Comparison of ENCODE assay signal across 8 cellular contexts in genomic region chr19:7515471-7516226, GRCh38. TPM values are rescaled to one million over a fixed set of nuclear protein-coding genes. Genes with fewer than 3 reads are reported as not detected.
DNase-seq lines count a peak whose midpoint lies in the region; ATAC-seq, FAIRE-seq and TF ChIP-seq lines count a peak whose summit lies in the region.

ZNF358 (plus strand) TSS chr19:7516103; CDS start chr19:7519243, 3,140 bp downstream.

- DNase-seq in D721Med (ENCODE audit: insufficient read length, low spot score) (peak; percentile 85), SK-N-MC (ENCODE audit: low read depth, low spot score) (no peak), caudate nucleus (lab: John Stamatoyannopoulos, UW) (peak in 59 of 61 donors; percentile 22 to 86 (median 64)), iPS-NIHi11 (ENCODE audit: low spot score) (peak; percentile 98), sciatic nerve (ENCODE audit: low spot score) (peak; percentile 86)
- no peak for DNase-seq in effector CD4-positive, alpha-beta T cell

- peak; percentile 86 for ATAC-seq in sciatic nerve
- no peak for ATAC-seq in GM21528 (IDR thresholded peaks at IDR 0.05; ENCODE audit: low FRiP score, unreplicated experiment)

- H3K36me3 ChIP-seq in HUES64 (ENCODE audit: insufficient read depth, low read length) (0 out of 2 replicates have a peak, but pooled peaks cover 9% of the 10 kb centered on the region), SK-N-MC (ENCODE audit: insufficient read depth, low read length) (no peaks in the 10 kb centered on the region)

- peak within 1 kb of the TSS; percentile 86 for H3K4me3 ChIP-seq in HUES64 (ENCODE audit: low read length)
- H3K4me3 ChIP-seq in SK-N-MC: peak within 1 kb of the TSS; percentile 82

- peaks cover 7% of the 10 kb centered on the region for H3K4me1 ChIP-seq in HUES64 (ENCODE audit: insufficient read depth, low read length)

- TF ChIP-seq CTCF in D721Med (IDR thresholded peaks at IDR 0.05; ENCODE audit: insufficient read depth, missing control alignments): no peak

- 8% methylated on average over 49 of the region's 51 CpGs for WGBS in HUES64

- H3K9me3 ChIP-seq in HUES64 (ENCODE audit: insufficient read depth, low read depth, low read length) (no peaks in the 10 kb centered on the region), SK-N-MC (ENCODE audit: low read depth, low read length) (no peaks in the 10 kb centered on the region)

- no peaks in the 10 kb centered on the region for H3K27me3 ChIP-seq in HUES64 (ENCODE audit: insufficient read depth, low read length)

- H3K9ac ChIP-seq in HUES64 (ENCODE audit: low read depth, low read length) (peak within 1 kb of the TSS; percentile 92), SK-N-MC (ENCODE audit: insufficient read length) (peak within 1 kb of the TSS; percentile 94)

- intact Hi-C loops in sciatic nerve (cut with DNase I): no loop called here

- H3K27ac ChIP-seq in HUES64 (ENCODE audit: low read depth, low read length): peak within 1 kb of the TSS; percentile 49; the same call in 1 of the 2 replicates
- peak within 1 kb of the TSS; percentile 29 for H3K27ac ChIP-seq in SK-N-MC
- peak within 1 kb of the TSS; percentile 91 for H3K27ac ChIP-seq in caudate nucleus (ENCODE audit: low read depth, low read length)

- FAIRE-seq in D721Med (lab: Jason Lieb, UNC): no peak

RNA-seq across cellular contexts. Expression of gene ZNF358, which starts in this region (rescaled TPM):
- 39.2 TPM for polyA plus RNA-seq in HUES64 (2013, experiment 1 of 2)
- 51.6 TPM for polyA plus RNA-seq in HUES64 (2013, experiment 2 of 2)
- 47.6 TPM for total RNA-seq in sciatic nerve

Comparison
In these comparisons a context has a peak if more than half of its experiments do, and no peak if none do; other contexts are left out.
1. DNase-seq: peak in D721Med (single experiment), caudate nucleus (59 of 61), iPS-NIHi11 (single experiment) and sciatic nerve (single experiment); none in SK-N-MC (single experiment) and effector CD4-positive, alpha-beta T cell (single experiment).
2. H3K27ac ChIP-seq: peak in every context shown above with its lines; median percentile 91 in caudate nucleus; 49 in HUES64; 29 in SK-N-MC.